In the genomic region with DNA sequence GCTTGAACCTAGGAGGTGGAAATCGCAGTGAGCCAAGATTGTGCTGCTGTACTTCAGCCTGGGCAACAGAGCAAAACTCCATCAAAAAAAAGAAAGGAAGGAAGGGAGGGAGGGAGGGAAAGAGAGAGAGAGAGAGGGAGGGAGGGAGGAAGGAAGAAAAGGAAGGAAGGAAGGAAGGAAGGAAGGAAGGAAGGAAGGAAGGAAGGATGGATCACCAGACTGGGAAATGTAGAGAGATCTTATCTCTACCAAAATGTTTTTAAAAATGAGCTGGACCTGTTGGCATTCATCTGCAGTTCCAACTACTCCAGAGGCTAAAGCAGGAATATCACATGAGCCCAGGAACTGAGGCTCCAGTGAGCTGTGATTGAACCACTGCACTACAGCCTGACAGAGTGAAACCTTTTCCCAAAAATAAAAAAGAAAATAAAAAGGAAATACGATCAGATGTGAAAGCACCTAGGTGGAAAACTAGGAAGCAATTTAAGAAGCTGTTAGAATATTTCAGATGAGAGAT, we compare ENCODE assay signal across 33 cellular contexts.
"Had no signal": no experiment of that assay in that cellular context is flagged by ENCODE, and none has a peak within 500 bp of the region (broad histone marks: within the 10 kb centered on the region; RNA-seq: fewer than 3 reads in every experiment).

No MANE protein-coding gene starts in this region.

- H3K4me3 Mint-ChIP-seq: activated CD4-positive, alpha-beta memory T cell treated with anti-CD3 and anti-CD28 coated beads for 36 hours; activated CD4-positive, alpha-beta T cell treated with anti-CD3 and anti-CD28 coated beads for 36 hours; activated CD4-positive, alpha-beta T cell treated with anti-CD3 and anti-CD28 coated beads, Interleukin-2, amount 10 ng/mL, durations not matched to agents 24 days and 14 days; activated CD8-positive, alpha-beta memory T cell treated with anti-CD3 and anti-CD28 coated beads, Interleukin-2, amount 10 ng/mL, durations not matched to agents 7 days and 5 days; activated CD8-positive, alpha-beta T cell treated with anti-CD3 and anti-CD28 coated beads, Interleukin-2, amount 10 ng/mL, durations not matched to agents 7 days and 5 days; activated naive CD4-positive, alpha-beta T cell treated with anti-CD3 and anti-CD28 coated beads for 36 hours; activated naive CD4-positive, alpha-beta T cell treated with anti-CD3 and anti-CD28 coated beads, Interleukin-2, amount 50 U/mL, for 24 hours; activated naive CD8-positive, alpha-beta T cell treated with anti-CD3 and anti-CD28 coated beads for 36 hours; activated naive CD8-positive, alpha-beta T cell treated with anti-CD3 and anti-CD28 coated beads, Interleukin-2, amount 50 U/mL, for 24 hours; activated T-helper 1 cell treated with anti-CD3 and anti-CD28 coated beads, Interleukin-12 subunit alpha, Interleukin-12 subunit beta, Interleukin-2, Interleukin-4 antibody, amounts not matched to agents 30 ng/mL and 10 ng/mL and 1 ng/mL, durations not matched to agents 14 hours and 24 hours and 36 hours; effector memory CD8-positive, alpha-beta T cell had no signal

- H3K4me1 Mint-ChIP-seq: activated CD4-positive, alpha-beta T cell treated with anti-CD3 and anti-CD28 coated beads for 36 hours; activated CD4-positive, alpha-beta T cell treated with anti-CD3 and anti-CD28 coated beads, Interleukin-2, amount 10 ng/mL, durations not matched to agents 24 days and 14 days; activated CD8-positive, alpha-beta memory T cell treated with anti-CD3 and anti-CD28 coated beads, Interleukin-2, amount 10 ng/mL, durations not matched to agents 7 days and 5 days; activated naive CD4-positive, alpha-beta T cell treated with anti-CD3 and anti-CD28 coated beads, Interleukin-2, amount 50 U/mL, for 24 hours; activated naive CD8-positive, alpha-beta T cell treated with anti-CD3 and anti-CD28 coated beads for 36 hours; activated naive CD8-positive, alpha-beta T cell treated with anti-CD3 and anti-CD28 coated beads, Interleukin-2, amount 50 U/mL, for 24 hours had no signal

- H3K9me3 Mint-ChIP-seq: activated naive CD4-positive, alpha-beta T cell treated with anti-CD3 and anti-CD28 coated beads for 36 hours; activated naive CD4-positive, alpha-beta T cell treated with anti-CD3 and anti-CD28 coated beads, Interleukin-2, amount 50 U/mL, for 24 hours; activated naive CD8-positive, alpha-beta T cell treated with anti-CD3 and anti-CD28 coated beads, Interleukin-2, amount 50 U/mL, for 24 hours; activated T-helper 1 cell treated with anti-CD3 and anti-CD28 coated beads, Interleukin-12 subunit alpha, Interleukin-12 subunit beta, Interleukin-2, Interleukin-4 antibody, amounts not matched to agents 30 ng/mL and 10 ng/mL and 1 ng/mL, durations not matched to agents 14 hours and 24 hours and 36 hours; activated T-helper 2 cell treated with anti-CD3 and anti-CD28 coated beads, Interferon-gamma antibody, Interleukin-2, Interleukin-4, amounts not matched to agents 10 μg/mL and 5 μg/mL and 100 μg/mL, durations not matched to agents 14 hours and 24 hours and 36 hours had no signal

- ATAC-seq: activated CD4-positive, alpha-beta T cell treated with anti-CD3 and anti-CD28 coated beads for 36 hours; activated CD8-positive, alpha-beta memory T cell treated with anti-CD3 and anti-CD28 coated beads, Interleukin-2, amount 10 ng/mL, durations not matched to agents 7 days and 5 days; activated CD8-positive, alpha-beta T cell treated with anti-CD3 and anti-CD28 coated beads, Interleukin-2, amount 10 ng/mL, durations not matched to agents 7 days and 5 days; activated naive CD8-positive, alpha-beta T cell treated with anti-CD3 and anti-CD28 coated beads, Interleukin-2, amount 50 U/mL, for 24 hours; body of pancreas; effector memory CD8-positive, alpha-beta T cell; foreskin keratinocyte; gastrocnemius medialis; heart left ventricle had no signal

- H3K36me3 Mint-ChIP-seq: activated CD4-positive, alpha-beta memory T cell treated with anti-CD3 and anti-CD28 coated beads for 36 hours; activated CD8-positive, alpha-beta memory T cell treated with anti-CD3 and anti-CD28 coated beads, Interleukin-2, amount 10 ng/mL, durations not matched to agents 7 days and 5 days; activated naive CD4-positive, alpha-beta T cell treated with anti-CD3 and anti-CD28 coated beads, Interleukin-2, amount 50 U/mL, for 24 hours; activated naive CD8-positive, alpha-beta T cell treated with anti-CD3 and anti-CD28 coated beads for 36 hours had no signal

- H3K27me3 ChIP-seq: adrenal gland, body of pancreas, foreskin keratinocyte, gastrocnemius medialis, heart left ventricle had no signal

- H3K27ac ChIP-seq: adrenal gland, body of pancreas, esophagus muscularis mucosa, foreskin keratinocyte, gastrocnemius medialis, heart left ventricle had no signal

- H3K36me3 ChIP-seq: adrenal gland, esophagus muscularis mucosa, gastrocnemius medialis, heart left ventricle had no signal

- H3K4me3 ChIP-seq: adrenal gland, body of pancreas, esophagus muscularis mucosa, gastrocnemius medialis, heart left ventricle had no signal

- H3K27me3 Mint-ChIP-seq: activated CD4-positive, alpha-beta memory T cell treated with anti-CD3 and anti-CD28 coated beads for 36 hours; activated CD4-positive, alpha-beta T cell treated with anti-CD3 and anti-CD28 coated beads for 36 hours; activated CD4-positive, alpha-beta T cell treated with anti-CD3 and anti-CD28 coated beads, Interleukin-2, amount 10 ng/mL, durations not matched to agents 24 days and 14 days; activated CD8-positive, alpha-beta memory T cell treated with anti-CD3 and anti-CD28 coated beads, Interleukin-2, amount 10 ng/mL, durations not matched to agents 7 days and 5 days; activated naive CD4-positive, alpha-beta T cell treated with anti-CD3 and anti-CD28 coated beads, Interleukin-2, amount 50 U/mL, for 24 hours; activated naive CD8-positive, alpha-beta T cell treated with anti-CD3 and anti-CD28 coated beads for 36 hours; activated naive CD8-positive, alpha-beta T cell treated with anti-CD3 and anti-CD28 coated beads, Interleukin-2, amount 50 U/mL, for 24 hours; effector memory CD8-positive, alpha-beta T cell had no signal

- H3K4me1 ChIP-seq: adrenal gland, body of pancreas, esophagus muscularis mucosa, foreskin keratinocyte, gastrocnemius medialis had no signal

- H3K27ac Mint-ChIP-seq: activated CD4-positive, alpha-beta memory T cell treated with anti-CD3 and anti-CD28 coated beads for 36 hours; activated CD4-positive, alpha-beta T cell treated with anti-CD3 and anti-CD28 coated beads for 36 hours; activated CD4-positive, alpha-beta T cell treated with anti-CD3 and anti-CD28 coated beads, Interleukin-2, amount 10 ng/mL, durations not matched to agents 24 days and 14 days; activated CD8-positive, alpha-beta memory T cell treated with anti-CD3 and anti-CD28 coated beads, Interleukin-2, amount 10 ng/mL, durations not matched to agents 7 days and 5 days; activated CD8-positive, alpha-beta T cell treated with anti-CD3 and anti-CD28 coated beads, Interleukin-2, amount 10 ng/mL, durations not matched to agents 7 days and 5 days; activated naive CD4-positive, alpha-beta T cell treated with anti-CD3 and anti-CD28 coated beads for 36 hours; activated naive CD4-positive, alpha-beta T cell treated with anti-CD3 and anti-CD28 coated beads, Interleukin-2, amount 50 U/mL, for 24 hours; activated naive CD8-positive, alpha-beta T cell treated with anti-CD3 and anti-CD28 coated beads for 36 hours; activated naive CD8-positive, alpha-beta T cell treated with anti-CD3 and anti-CD28 coated beads, Interleukin-2, amount 50 U/mL, for 24 hours; activated T-helper 1 cell treated with anti-CD3 and anti-CD28 coated beads, Interleukin-12 subunit alpha, Interleukin-12 subunit beta, Interleukin-2, Interleukin-4 antibody, amounts not matched to agents 30 ng/mL and 10 ng/mL and 1 ng/mL, durations not matched to agents 14 hours and 24 hours and 36 hours; activated T-helper 2 cell treated with anti-CD3 and anti-CD28 coated beads, Interferon-gamma antibody, Interleukin-2, Interleukin-4, amounts not matched to agents 10 μg/mL and 5 μg/mL and 100 μg/mL, durations not matched to agents 14 hours and 24 hours and 36 hours; effector memory CD8-positive, alpha-beta T cell had no signal

- DNase-seq: activated CD4-positive, alpha-beta memory T cell treated with anti-CD3 and anti-CD28 coated beads for 36 hours; activated CD4-positive, alpha-beta T cell treated with anti-CD3 and anti-CD28 coated beads for 36 hours; activated CD4-positive, alpha-beta T cell treated with anti-CD3 and anti-CD28 coated beads, Interleukin-2, amount 10 ng/mL, durations not matched to agents 24 days and 14 days; activated CD4-positive, CD25-positive, alpha-beta regulatory T cell; activated CD4-positive, CD25-positive, alpha-beta regulatory T cell treated with anti-CD3 and anti-CD28 coated beads, Interleukin-2, amount 50 U/mL, for 72 hours; activated CD8-positive, alpha-beta memory T cell treated with anti-CD3 and anti-CD28 coated beads, Interleukin-2, amount 10 ng/mL, durations not matched to agents 7 days and 5 days; activated CD8-positive, alpha-beta memory T cell treated with anti-CD3 and anti-CD28 coated beads, Interleukin-2, amount 50 U/mL, for 4 hours; activated CD8-positive, alpha-beta T cell treated with anti-CD3 and anti-CD28 coated beads, Interleukin-2, amount 10 ng/mL, durations not matched to agents 7 days and 5 days; activated effector memory CD4-positive, alpha-beta T cell treated with anti-CD3 and anti-CD28 coated beads, Interleukin-2, amount 50 U/mL, for 16 hours; activated naive CD4-positive, alpha-beta T cell treated with anti-CD3 and anti-CD28 coated beads for 36 hours; activated naive CD8-positive, alpha-beta T cell treated with anti-CD3 and anti-CD28 coated beads for 36 hours; activated naive CD8-positive, alpha-beta T cell treated with anti-CD3 and anti-CD28 coated beads, Interleukin-2, amount 50 U/mL, for 24 hours; activated T-cell treated with anti-CD3 and anti-CD28 coated beads, Interleukin-2, amount 50 U/mL, for 1 hour; activated T-cell treated with anti-CD3 and anti-CD28 coated beads, Interleukin-2, amount 50 U/mL, for 48 hours; adrenal gland; amygdala; aorta; body of pancreas; caudate nucleus; cortex of kidney; dermis blood vessel endothelial cell; effector CD4-positive, alpha-beta T cell; effector memory CD8-positive, alpha-beta T cell; erythroblast; foreskin keratinocyte; gastrocnemius medialis; glutamatergic neuron; heart left ventricle; T-helper 2 cell had no signal

- H3K9me3 ChIP-seq: adrenal gland, body of pancreas, esophagus muscularis mucosa, gastrocnemius medialis, heart left ventricle had no signal
